In the genomic region with DNA sequence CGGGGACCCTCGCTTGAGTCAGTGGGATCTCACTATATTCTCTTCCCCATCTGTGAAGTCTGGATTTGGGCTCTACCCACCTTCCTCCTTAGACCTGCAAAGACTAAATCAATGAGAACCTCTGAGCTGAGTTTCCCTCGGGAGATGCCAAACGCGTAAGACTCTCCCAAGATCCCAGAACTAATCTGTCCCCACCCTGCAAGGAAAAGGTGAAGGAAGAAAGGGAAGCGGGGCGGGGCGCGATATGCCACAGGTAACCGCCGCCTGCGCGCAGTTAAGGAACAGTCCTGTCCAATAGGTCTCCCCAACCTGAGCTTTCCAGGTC, we compare ENCODE assay signal across 25 cellular contexts. TPM values are rescaled to one million over a fixed set of nuclear protein-coding genes. Genes with fewer than 3 reads are reported as not detected.
DNase-seq lines count a peak whose midpoint lies in the region; ATAC-seq, FAIRE-seq and TF ChIP-seq lines count a peak whose summit lies in the region.
"Had no signal": no experiment of that assay in that cellular context is flagged by ENCODE, and none has a peak within 500 bp of the region (broad histone marks: within the 10 kb centered on the region; RNA-seq: fewer than 3 reads in every experiment).

No MANE protein-coding gene starts in this region.

- H3K9me3 ChIP-seq in HUES6 (ENCODE audit: control insufficient read depth, insufficient read depth, low read depth, low read length) (no peaks in the 10 kb centered on the region), smooth muscle cell (replicated peaks; ENCODE audit: low read depth) (no peaks in the 10 kb centered on the region)
- H3K9me3 ChIP-seq: ascending aorta, sigmoid colon had no signal

- H3K4me2 ChIP-seq in mesendoderm (ENCODE audit: low read length) = peak overlapping the region; percentile 74
- no peak overlapping the region for H3K4me2 ChIP-seq in smooth muscle cell

- H2BK5ac ChIP-seq in mesendoderm (ENCODE audit: low read length) = no peak overlapping the region

- WGBS in mesendoderm (ENCODE audit: extremely low coverage, insufficient coverage, low lambda C conversion rate) = no CpG with 5 or more reads among the region's 13 CpGs
- WGBS in smooth muscle cell (ENCODE audit: low lambda C conversion rate) = 11% methylated on average over 13 of the region's 13 CpGs

- H3K36me3 ChIP-seq in HUES6 (ENCODE audit: control insufficient read depth, insufficient read depth, low read length) (no peaks in the 10 kb centered on the region), mesendoderm (ENCODE audit: control insufficient read depth, insufficient read depth, low read length) (no peaks in the 10 kb centered on the region), smooth muscle cell (ENCODE audit: low read depth) (no peaks in the 10 kb centered on the region)
- H3K36me3 ChIP-seq: ascending aorta, sigmoid colon had no signal

- ATAC-seq in esophagus mucosa (peak; percentile 18), HG03045 (IDR thresholded peaks at IDR 0.05; ENCODE audit: unreplicated experiment) (no peak), HG03095 (IDR thresholded peaks at IDR 0.05; ENCODE audit: unreplicated experiment) (no peak)
- ATAC-seq: activated T-cell treated with anti-CD3 and anti-CD28 coated beads, Interleukin-2, amount 50 U/mL, for 72 hours; HCT116; natural killer cell had no signal

- no peak overlapping the region for H3K9ac ChIP-seq in HUES6 (ENCODE audit: low read length)
- H3K9ac ChIP-seq in mesendoderm (ENCODE audit: low read length) = no peak overlapping the region
- H3K9ac ChIP-seq in smooth muscle cell (ENCODE audit: low read depth) = no peak overlapping the region
- H3K9ac ChIP-seq: parathyroid adenoma had no signal

- H3K27ac ChIP-seq in HUES6 (ENCODE audit: low read depth, low read length) = no peak overlapping the region
- no peak overlapping the region for H3K27ac ChIP-seq in mesendoderm (ENCODE audit: low read depth, low read length)
- no peak overlapping the region for H3K27ac ChIP-seq in smooth muscle cell (ENCODE audit: low read depth)
- H3K27ac ChIP-seq: ascending aorta, parathyroid adenoma, sigmoid colon had no signal

- H3K4me1 ChIP-seq in HUES6 (ENCODE audit: control insufficient read depth, insufficient read depth, low read length) (no peaks in the 10 kb centered on the region), mesendoderm (ENCODE audit: control insufficient read depth, low read depth, low read length) (no peaks in the 10 kb centered on the region), smooth muscle cell (ENCODE audit: low read depth) (peaks cover 4% of the 10 kb centered on the region)
- H3K4me1 ChIP-seq: ascending aorta, parathyroid adenoma, sigmoid colon had no signal

- H2AK5ac ChIP-seq in mesendoderm (ENCODE audit: low read length) = no peak overlapping the region

- no peaks in the 10 kb centered on the region for H4K20me1 ChIP-seq in smooth muscle cell (ENCODE audit: low read depth)

- H3K23ac ChIP-seq in mesendoderm (ENCODE audit: low read length) = no peak overlapping the region

- H3K79me2 ChIP-seq in mesendoderm (ENCODE audit: control insufficient read depth, insufficient read depth, low read length) = no peaks in the 10 kb centered on the region
- H3K79me2 ChIP-seq in smooth muscle cell (ENCODE audit: low read depth) = no peaks in the 10 kb centered on the region
- H3K79me2 ChIP-seq: parathyroid adenoma had no signal

- H3K27me3 ChIP-seq in HUES6 (ENCODE audit: control insufficient read depth, insufficient read depth, low read length) (peaks cover 74% of the 10 kb centered on the region), mesendoderm (ENCODE audit: insufficient read depth, low read length, poor library complexity) (peaks cover 31% of the 10 kb centered on the region), smooth muscle cell (ENCODE audit: low read depth) (peaks cover 62% of the 10 kb centered on the region)
- H3K27me3 ChIP-seq: ascending aorta had no signal

- H3K4me3 ChIP-seq in HUES6 (ENCODE audit: low read depth, low read length) = peak overlapping the region; percentile 63
- H3K4me3 ChIP-seq in mesendoderm (ENCODE audit: low read length) = no peak overlapping the region
- H3K4me3 ChIP-seq in smooth muscle cell = no peak overlapping the region
- H3K4me3 ChIP-seq: ascending aorta, sigmoid colon had no signal

- no peaks in the 10 kb centered on the region for H3F3A ChIP-seq in smooth muscle cell (ENCODE audit: low read depth)

- no peak for FAIRE-seq in urothelium cell line (lab: Jason Lieb, UNC)
- FAIRE-seq: frontal cortex had no signal

- no peak overlapping the region for H3K56ac ChIP-seq in mesendoderm (ENCODE audit: low read length)

- no peak overlapping the region for H3K18ac ChIP-seq in mesendoderm (ENCODE audit: low read length)

- H4K8ac ChIP-seq in mesendoderm (ENCODE audit: low read depth, low read length) = no peak overlapping the region

- H3K4ac ChIP-seq in mesendoderm (ENCODE audit: low read depth, low read length) = no peak overlapping the region

- no peak overlapping the region for H2AFZ ChIP-seq in smooth muscle cell (ENCODE audit: low read depth)
- H2AFZ ChIP-seq: parathyroid adenoma had no signal

- no peak overlapping the region for H2BK120ac ChIP-seq in mesendoderm (ENCODE audit: low read depth, low read length)

- TF ChIP-seq CTCF in smooth muscle cell (IDR thresholded peaks at IDR 0.05; ENCODE audit: borderline replicate concordance, insufficient read depth, poor library complexity, severe bottlenecking) = no peak

- no peak for DNase-seq in mesendoderm
- peak; percentile 23 for DNase-seq in urothelium cell line (ENCODE audit: low spot score)
- DNase-seq in smooth muscle cell (lab: John Stamatoyannopoulos, UW; ENCODE audit: unreplicated experiment) = no peak
- DNase-seq: activated naive CD4-positive, alpha-beta T cell treated with anti-CD3 and anti-CD28 coated beads, Interleukin-2, amount 50 U/mL, for 16 hours; activated T-cell treated with anti-CD3 and anti-CD28 coated beads, Interleukin-2, amount 50 U/mL, for 72 hours; CD4-positive, alpha-beta memory T cell; DMS153; erythroblast; GF-D8; hypothalamus; natural killer cell; NCI-H1048; NCI-H1930; SIG-M5; sigmoid colon had no signal

- H3K79me1 ChIP-seq in mesendoderm (ENCODE audit: low read length) = no peaks in the 10 kb centered on the region

- H2BK15ac ChIP-seq in mesendoderm (replicated peaks; ENCODE audit: low read depth) = no peak overlapping the region

- no peak overlapping the region for H4K5ac ChIP-seq in mesendoderm (ENCODE audit: low read length)

RNA-seq across cellular contexts. Expression of a gene that starts 0.8 kb away (rescaled TPM):
- total RNA-seq in esophagus mucosa = not detected
- 0.11 TPM for polyA plus RNA-seq in mesendoderm (2013, experiment 1 of 2)
- 0.08 TPM for polyA plus RNA-seq in mesendoderm (2013, experiment 2 of 2)
- total RNA-seq in smooth muscle cell = 0.04 and 0.09 TPM in 2 replicates
- polyA plus RNA-seq in smooth muscle cell = not detected in 2 replicates
- total RNA-seq: activated T-cell treated with anti-CD3 and anti-CD28 coated beads, Interleukin-2, amount 50 U/mL, for 72 hours; ascending aorta; CD4-positive, alpha-beta memory T cell; frontal cortex; HT1080; LHCN-M2; natural killer cell; sigmoid colon had no signal
- polyA plus RNA-seq: CD4-positive, alpha-beta memory T cell had no signal
